ENCODE assay signal across 27 cellular contexts in the genomic region with DNA sequence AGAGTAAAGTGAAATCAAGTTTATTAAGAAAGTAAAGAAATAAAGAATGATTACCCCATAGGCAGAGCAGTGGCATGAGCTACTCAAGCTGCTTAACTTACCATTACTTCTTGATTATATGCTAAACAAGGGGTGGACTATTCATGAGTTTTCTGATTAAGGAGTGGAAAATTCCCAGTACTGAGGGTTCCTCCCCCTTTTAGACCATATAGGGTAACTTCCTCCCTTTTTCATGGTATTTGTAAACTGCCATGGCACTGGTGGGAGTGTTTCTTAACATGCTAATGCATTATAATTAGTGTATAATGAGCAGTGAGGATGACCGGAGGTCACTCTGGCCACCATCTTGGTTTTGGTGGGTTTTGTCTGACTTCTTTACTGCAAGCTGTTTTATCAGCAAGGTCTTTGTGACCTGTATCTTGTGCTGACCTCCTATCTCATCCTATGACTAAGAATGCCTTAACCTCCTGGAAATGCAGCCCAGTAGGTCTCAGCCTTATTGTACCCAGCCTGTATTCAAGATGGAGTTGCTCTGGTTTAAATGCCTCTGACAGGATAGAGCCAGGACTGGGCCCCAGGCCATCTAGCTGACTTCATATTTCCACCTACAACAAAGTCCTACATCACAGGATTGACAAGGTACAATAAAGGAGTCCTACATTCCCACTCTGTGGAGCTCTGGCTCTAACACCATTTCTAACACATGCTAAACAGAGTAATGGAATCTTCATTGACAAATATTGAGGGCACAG.
"Had no signal": no experiment of that assay in that cellular context is flagged by ENCODE, and none has a peak within 500 bp of the region (broad histone marks: within the 10 kb centered on the region; RNA-seq: fewer than 3 reads in every experiment).

No MANE protein-coding gene starts in this region.

- H3K36me3 ChIP-seq: colonic mucosa, esophagus squamous epithelium, gastrocnemius medialis, heart right ventricle, lower lobe of right lung had no signal

- H3K4me3 ChIP-seq: colonic mucosa, esophagus squamous epithelium, gastrocnemius medialis, heart right ventricle, lower lobe of right lung had no signal

- H3K27ac ChIP-seq: colonic mucosa, epithelial cell of prostate, esophagus squamous epithelium, gastrocnemius medialis, heart right ventricle, lower lobe of right lung had no signal

- H3K9me3 ChIP-seq: colonic mucosa, esophagus squamous epithelium, gastrocnemius medialis, heart right ventricle, lower lobe of right lung had no signal

- DNase-seq: colonic mucosa; cortex of kidney; effector CD8-positive, alpha-beta T cell; effector memory CD8-positive, alpha-beta T cell; endodermal cell; erythroblast; esophagus squamous epithelium; foreskin melanocyte; gastrocnemius medialis; glutamatergic neuron; head of caudate nucleus; heart right ventricle; hippocampal formation; immature natural killer cell; islet precursor cell; kidney; kidney glomerular epithelial cell; left colon; left ventricle myocardium superior; lower lobe of right lung; mesendoderm; midbrain; naive thymus-derived CD4-positive, alpha-beta T cell had no signal

- ATAC-seq: effector memory CD8-positive, alpha-beta T cell; esophagus mucosa; gastrocnemius medialis; left colon; left lobe of liver; left ventricle myocardium superior; lower lobe of right lung; naive thymus-derived CD4-positive, alpha-beta T cell had no signal

- H3K9me3 Mint-ChIP-seq: dendritic cell treated with granulocyte-macrophage colony-stimulating factor and Interleukin-4, amounts not matched to agents 40 ng/mL and 50 ng/mL, for 4 days; effector memory CD8-positive, alpha-beta T cell; endodermal cell had no signal

- H3K4me3 Mint-ChIP-seq: dendritic cell treated with granulocyte-macrophage colony-stimulating factor and Interleukin-4, amounts not matched to agents 40 ng/mL and 50 ng/mL, for 4 days; effector memory CD8-positive, alpha-beta T cell; endodermal cell; immature natural killer cell; naive thymus-derived CD4-positive, alpha-beta T cell had no signal

- H3K27ac Mint-ChIP-seq: dendritic cell treated with granulocyte-macrophage colony-stimulating factor and Interleukin-4, amounts not matched to agents 40 ng/mL and 50 ng/mL, for 4 days; effector memory CD8-positive, alpha-beta T cell; endodermal cell; immature natural killer cell; naive thymus-derived CD4-positive, alpha-beta T cell had no signal

- H3K4me1 ChIP-seq: colonic mucosa, esophagus squamous epithelium, gastrocnemius medialis, lower lobe of right lung had no signal

- H3K4me1 Mint-ChIP-seq: immature natural killer cell; naive thymus-derived CD4-positive, alpha-beta T cell had no signal

- H3K36me3 Mint-ChIP-seq: immature natural killer cell; naive thymus-derived CD4-positive, alpha-beta T cell had no signal

- H3K27me3 ChIP-seq: colonic mucosa, esophagus squamous epithelium, gastrocnemius medialis had no signal
